ENCODE assay signal across 1 cellular context in the genomic region with DNA sequence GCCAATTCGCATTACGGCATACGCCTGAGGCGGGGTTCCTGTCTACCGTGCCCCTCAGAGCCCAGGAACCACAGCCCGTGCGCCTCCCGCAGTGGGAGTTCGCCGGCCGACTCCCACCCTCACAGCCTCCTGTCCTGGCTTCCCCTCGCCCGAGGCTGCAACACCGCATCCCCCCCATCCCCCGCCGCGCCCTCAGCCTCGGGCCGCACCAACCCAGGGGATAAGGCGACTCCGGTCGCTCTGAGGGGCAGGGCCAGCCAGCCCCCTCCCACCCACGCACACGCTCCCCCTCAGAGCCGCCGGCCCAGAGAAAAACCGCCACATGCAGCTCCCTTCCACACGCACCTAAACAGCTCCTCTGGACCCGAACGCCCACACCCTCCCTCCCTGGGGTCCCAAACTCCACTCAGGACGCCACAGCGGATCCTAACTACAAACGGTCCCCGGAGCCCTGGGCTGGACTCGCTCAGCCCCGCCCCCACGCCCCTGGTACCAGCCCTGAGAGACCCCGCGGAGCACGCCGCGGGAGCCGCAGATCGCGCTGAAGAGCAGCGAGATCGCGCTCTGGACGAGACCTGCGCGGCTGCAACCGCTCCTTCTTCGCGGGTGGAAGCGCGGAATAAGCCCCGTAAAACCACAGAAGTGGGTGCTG.
A peak's percentile ranks its signal among the peaks of the same experiment; 100 is the strongest.
TF ChIP-seq lines count a peak whose summit lies in the region.

Gene C14orf39 (minus strand): TSS at position 464 of the 652 bp plus-strand sequence. CDS start 985 bp downstream, outside the sequence.

TF ChIP-seq in SK-N-SH, 30 proteins besides CTCF, POLR2A, EP300 and RAD21 (continued from another document):
- TF ChIP-seq TAF1 (IDR thresholded peaks at IDR 0.05; ENCODE audit: borderline replicate concordance, low read depth, low read length), result peak; percentile 54
- TF ChIP-seq TCF12 (IDR thresholded peaks at IDR 0.05), result peak; percentile 35; the same call in 1 of the 2 replicates
- TF ChIP-seq NRF1 (IDR thresholded peaks at IDR 0.05; ENCODE audit: low read depth, low read length), result peak; percentile 2; the same call in 1 of the 2 replicates
- peak; percentile 41; the same call in 1 of the 2 replicates for TF ChIP-seq SIN3A (IDR thresholded peaks at IDR 0.05; ENCODE audit: borderline replicate concordance, low read depth, low read length)
- TF ChIP-seq MXI1 (IDR thresholded peaks at IDR 0.05; ENCODE audit: low read depth, low read length), result peak; percentile 14; the same call in 1 of the 2 replicates
TF ChIP-seq in SK-N-SH: peak in this region for 9.
